In genomic region chrX:136275553-136275952, GRCh38 we compare ENCODE assay signal across 1 cellular context.
TF ChIP-seq lines count a peak whose summit lies in the region.

No MANE protein-coding gene starts in this region.

TF ChIP-seq in GM23338, 12 proteins besides CTCF, POLR2A, EP300 and RAD21 (continued from another document):
- TF ChIP-seq EZH2phosphoT487 (IDR thresholded peaks at IDR 0.05; ENCODE audit: unreplicated experiment) = no peak
- TF ChIP-seq NANOG (IDR thresholded peaks at IDR 0.05; ENCODE audit: borderline replicate concordance) = no peak
- TF ChIP-seq STAT1 (IDR thresholded peaks at IDR 0.05; ENCODE audit: unreplicated experiment) = no peak
- no peak for TF ChIP-seq ZNF462 (CRISPR knock-in tag; IDR thresholded peaks at IDR 0.05)
- no peak for TF ChIP-seq ZNF331 (CRISPR knock-in tag; IDR thresholded peaks at IDR 0.05; ENCODE audit: low read depth)
